ENCODE assay signal across 9 cellular contexts in genomic region chr3:117019082-117019713, GRCh38.
DNase-seq lines count a peak whose midpoint lies in the region; ATAC-seq and TF ChIP-seq lines count a peak whose summit lies in the region.
"Had no signal": no experiment of that assay in that cellular context is flagged by ENCODE, and none has a peak within 500 bp of the region (broad histone marks: within the 10 kb centered on the region; RNA-seq: fewer than 3 reads in every experiment).

No MANE protein-coding gene starts in this region.

- no peaks in the 10 kb centered on the region for H3K36me3 ChIP-seq in parathyroid adenoma (ENCODE audit: control insufficient read depth, insufficient read depth, low read length)

- H3K27ac Mint-ChIP-seq in activated CD8-positive, alpha-beta T cell treated with anti-CD3 and anti-CD28 coated beads for 36 hours: no peak overlapping the region
- H3K27ac Mint-ChIP-seq: activated naive CD4-positive, alpha-beta T cell treated with anti-CD3 and anti-CD28 coated beads, Interleukin-2, amount 50 U/mL, for 24 hours had no signal

- H3K79me2 ChIP-seq in parathyroid adenoma: no peaks in the 10 kb centered on the region

- peak overlapping the region; percentile 62 for H2AFZ ChIP-seq in parathyroid adenoma

- no peaks in the 10 kb centered on the region for H3K36me3 Mint-ChIP-seq in activated CD8-positive, alpha-beta T cell treated with anti-CD3 and anti-CD28 coated beads for 36 hours (ENCODE audit: low read depth)
- H3K36me3 Mint-ChIP-seq: activated naive CD4-positive, alpha-beta T cell treated with anti-CD3 and anti-CD28 coated beads, Interleukin-2, amount 50 U/mL, for 24 hours had no signal

- DNase-seq in DMS114 treated with DMSO at 0.1 percent for 48 hours (lab: John Stamatoyannopoulos, UW; ENCODE audit: unreplicated experiment): peak; percentile 31
- DNase-seq in GM19238 (ENCODE audit: insufficient read length, low spot score): peak; percentile 7
- DNase-seq in NCI-H2227 treated with DMSO at 0.1 percent for 48 hours (lab: John Stamatoyannopoulos, UW): peak; percentile 58
- DNase-seq in activated CD8-positive, alpha-beta T cell treated with anti-CD3 and anti-CD28 coated beads for 36 hours: peak; percentile 54
- DNase-seq in glomerular visceral epithelial cell (ENCODE audit: extremely low spot score): peak; percentile 26
- DNase-seq in activated naive CD4-positive, alpha-beta T cell treated with anti-CD3 and anti-CD28 coated beads, Interleukin-2, amount 50 U/mL, for 16 hours: no peak

- H3K4me3 ChIP-seq in parathyroid adenoma (ENCODE audit: low read depth, low read length): no peak overlapping the region

- H3K4me1 ChIP-seq in parathyroid adenoma: no peaks in the 10 kb centered on the region

- H3K4me1 Mint-ChIP-seq in activated CD8-positive, alpha-beta T cell treated with anti-CD3 and anti-CD28 coated beads for 36 hours (ENCODE audit: low read depth): no peaks in the 10 kb centered on the region
- H3K4me1 Mint-ChIP-seq: activated naive CD4-positive, alpha-beta T cell treated with anti-CD3 and anti-CD28 coated beads, Interleukin-2, amount 50 U/mL, for 24 hours had no signal

- H3K27me3 ChIP-seq in parathyroid adenoma (ENCODE audit: control insufficient read depth, insufficient read depth, low read length): no peaks in the 10 kb centered on the region

- CTCF ChIA-PET in activated CD8-positive, alpha-beta T cell treated with anti-CD3 and anti-CD28 coated beads for 36 hours (lab: Charles Lee): interaction anchor here (1.1 kb wide), 1 partner anchor 39 kb away, joined by 3 read pairs; no protein-coding TSS in a partner anchor

- H3K27me3 Mint-ChIP-seq in activated CD8-positive, alpha-beta T cell treated with anti-CD3 and anti-CD28 coated beads for 36 hours: no peaks in the 10 kb centered on the region

- peaks cover 2% of the 10 kb centered on the region for H3K9me3 Mint-ChIP-seq in activated CD8-positive, alpha-beta T cell treated with anti-CD3 and anti-CD28 coated beads for 36 hours
- H3K9me3 Mint-ChIP-seq: activated naive CD4-positive, alpha-beta T cell treated with anti-CD3 and anti-CD28 coated beads, Interleukin-2, amount 50 U/mL, for 24 hours had no signal

- no peak overlapping the region for H3K4me3 Mint-ChIP-seq in activated CD8-positive, alpha-beta T cell treated with anti-CD3 and anti-CD28 coated beads for 36 hours
- H3K4me3 Mint-ChIP-seq: activated naive CD4-positive, alpha-beta T cell treated with anti-CD3 and anti-CD28 coated beads, Interleukin-2, amount 50 U/mL, for 24 hours had no signal

- peak; percentile 60 for ATAC-seq in HG03196 (IDR thresholded peaks at IDR 0.05; ENCODE audit: unreplicated experiment)
- peak; percentile 24 for ATAC-seq in activated CD8-positive, alpha-beta T cell treated with anti-CD3 and anti-CD28 coated beads for 36 hours

- intact Hi-C loops in activated CD8-positive, alpha-beta T cell treated with anti-CD3 and anti-CD28 coated beads for 36 hours (cut with micrococcal nuclease): no loop called here

- H3K9me3 ChIP-seq in parathyroid adenoma (ENCODE audit: control insufficient read depth, low read length): no peaks in the 10 kb centered on the region

- POLR2A ChIA-PET in activated CD8-positive, alpha-beta T cell treated with anti-CD3 and anti-CD28 coated beads for 36 hours (lab: Charles Lee): no interaction called here

- TF ChIP-seq CTCF in activated CD8-positive, alpha-beta T cell treated with anti-CD3 and anti-CD28 coated beads for 36 hours (IDR thresholded peaks at IDR 0.05): peak; percentile 51
- peak; percentile 60 for TF ChIP-seq CTCF in parathyroid adenoma (IDR thresholded peaks at IDR 0.05)

- H3K4me2 ChIP-seq in parathyroid adenoma (ENCODE audit: low read length): peak overlapping the region; percentile 14

- H3K9ac ChIP-seq in parathyroid adenoma: no peak overlapping the region

- H3K27ac ChIP-seq in parathyroid adenoma: no peak overlapping the region
